Comparison of ENCODE assay signal across 25 cellular contexts in genomic region chr1:191592907-191593306, GRCh38.
DNase-seq lines count a peak whose midpoint lies in the region; ATAC-seq, FAIRE-seq and TF ChIP-seq lines count a peak whose summit lies in the region.
"Had no signal": no experiment of that assay in that cellular context is flagged by ENCODE, and none has a peak within 500 bp of the region (broad histone marks: within the 10 kb centered on the region; RNA-seq: fewer than 3 reads in every experiment).

No MANE protein-coding gene starts in this region.

- H3K79me2 ChIP-seq in SU-DHL-6 (ENCODE audit: insufficient read depth, low read length) (no peaks in the 10 kb centered on the region), Karpas-422 (ENCODE audit: low read length) (no peaks in the 10 kb centered on the region)

- ATAC-seq in HG02763 (IDR thresholded peaks at IDR 0.05; ENCODE audit: unreplicated experiment), result no peak
- ATAC-seq in GM19397 (IDR thresholded peaks at IDR 0.05; ENCODE audit: unreplicated experiment), result no peak
- ATAC-seq: A549 had no signal

- no peaks in the 10 kb centered on the region for H3K9me3 ChIP-seq in SU-DHL-6 (ENCODE audit: insufficient read depth, low read length)
- peaks cover 3% of the 10 kb centered on the region; the same call in 1 of the 2 replicates for H3K9me3 ChIP-seq in Karpas-422 (ENCODE audit: low read length)
- H3K9me3 ChIP-seq: A549, BE2C, HAP-1 had no signal

- no peak overlapping the region for H3K9ac ChIP-seq in SU-DHL-6 (ENCODE audit: low read length)
- no peak overlapping the region for H3K9ac ChIP-seq in Karpas-422 (ENCODE audit: low read length)
- H3K9ac ChIP-seq: BLaER1 treated with 17β-estradiol and CSF1 and Interleukin-3, amounts not matched to agents 10 nM and 100 nM had no signal

- H3K27me3 ChIP-seq in SU-DHL-6 (ENCODE audit: low read length), result no peaks in the 10 kb centered on the region
- no peaks in the 10 kb centered on the region for H3K27me3 ChIP-seq in Karpas-422 (ENCODE audit: low read length)
- H3K27me3 ChIP-seq: BE2C; BLaER1 treated with 17β-estradiol and CSF1 and Interleukin-3, amounts not matched to agents 10 nM and 100 nM had no signal

- no peak overlapping the region for H3K27ac ChIP-seq in SU-DHL-6 (ENCODE audit: low read depth, low read length)
- H3K27ac ChIP-seq in Karpas-422 (ENCODE audit: low read length), result no peak overlapping the region
- H3K27ac ChIP-seq: A549 had no signal

- H4K20me1 ChIP-seq in SU-DHL-6 (ENCODE audit: low read depth, low read length), result no peaks in the 10 kb centered on the region
- no peaks in the 10 kb centered on the region for H4K20me1 ChIP-seq in Karpas-422 (ENCODE audit: insufficient read depth, low read depth, low read length)
- H4K20me1 ChIP-seq: BLaER1 treated with 17β-estradiol and CSF1 and Interleukin-3, amounts not matched to agents 10 nM and 100 nM had no signal

- DNase-seq in D721Med (ENCODE audit: insufficient read length, low spot score) (no peak), retinal pigment epithelial cell (ENCODE audit: low read depth) (peak; percentile 8), Karpas-422 (no peak)
- DNase-seq: 8988T; ACHN; AML-193; BE2C; Calu3; CD4-positive, alpha-beta T cell; CD8-positive, alpha-beta memory T cell; COR-L47; DMS153; DND-41; GOT3; HFFc6 had no signal

- H3K4me2 ChIP-seq in SU-DHL-6 (ENCODE audit: low read depth, low read length, poor library complexity, severe bottlenecking), result peak overlapping the region; percentile 48
- H3K4me2 ChIP-seq in Karpas-422 (ENCODE audit: low read depth, low read length, poor library complexity, severe bottlenecking), result no peak overlapping the region
- H3K4me2 ChIP-seq: A549 had no signal

- peak; percentile 89 for FAIRE-seq in D721Med (lab: Jason Lieb, UNC)
- FAIRE-seq: A549, G401.6, GM12892, GM19239, H54 had no signal

- TF ChIP-seq CTCF in D721Med (IDR thresholded peaks at IDR 0.05; ENCODE audit: insufficient read depth, missing control alignments), result no peak
- TF ChIP-seq CTCF in SU-DHL-6 (IDR thresholded peaks at IDR 0.05; ENCODE audit: insufficient read depth, low read length, poor library complexity, severe bottlenecking), result no peak
- TF ChIP-seq CTCF in retinal pigment epithelial cell (conservative IDR thresholded peaks at IDR 0.05; ENCODE audit: low read depth, low read length), result no peak

- H3K9me2 ChIP-seq in SU-DHL-6 (replicated peaks; ENCODE audit: insufficient read depth, low read length), result no peaks in the 10 kb centered on the region
- no peaks in the 10 kb centered on the region for H3K9me2 ChIP-seq in Karpas-422 (replicated peaks; ENCODE audit: insufficient read depth, low read length)

- no peaks in the 10 kb centered on the region for H3F3A ChIP-seq in SU-DHL-6 (ENCODE audit: insufficient read depth)

- no peaks in the 10 kb centered on the region for H3K36me3 ChIP-seq in SU-DHL-6 (ENCODE audit: low read length)
- H3K36me3 ChIP-seq in Karpas-422 (ENCODE audit: insufficient read depth, low read length), result no peaks in the 10 kb centered on the region
- H3K36me3 ChIP-seq: BE2C; BLaER1 treated with 17β-estradiol and CSF1 and Interleukin-3, amounts not matched to agents 10 nM and 100 nM; HAP-1 had no signal

- H3K4me1 ChIP-seq in Karpas-422 (ENCODE audit: low read length), result no peaks in the 10 kb centered on the region
- H3K4me1 ChIP-seq: A549, BE2C had no signal

- H2AFZ ChIP-seq in SU-DHL-6 (ENCODE audit: low read depth, low read length, severe bottlenecking) (peak overlapping the region; percentile 81), Karpas-422 (ENCODE audit: low read length) (no peak overlapping the region)

- H3K4me3 ChIP-seq in SU-DHL-6 (ENCODE audit: insufficient read depth, low read length, poor library complexity, severe bottlenecking), result no peak overlapping the region
- no peak overlapping the region for H3K4me3 ChIP-seq in retinal pigment epithelial cell (ENCODE audit: low read length)
- no peak overlapping the region for H3K4me3 ChIP-seq in Karpas-422 (ENCODE audit: low read length)
- H3K4me3 ChIP-seq: A549; BLaER1 treated with 17β-estradiol and CSF1 and Interleukin-3, amounts not matched to agents 10 nM and 100 nM; HAP-1 had no signal
